In genomic region chr16:11272921-11273720, GRCh38 we compare ENCODE assay signal across 2 cellular contexts.
TF ChIP-seq lines count a peak whose summit lies in the region.

Gene PRM3, minus strand, starts transcription at chr16:11273629. Its CDS starts 34 bp downstream, at chr16:11273595.

TF ChIP-seq in GM23338, 12 proteins besides CTCF, POLR2A, EP300 and RAD21:
- TF ChIP-seq ZNF114 (CRISPR knock-in tag; IDR thresholded peaks at IDR 0.05): no peak
- TF ChIP-seq POLR2AphosphoS5 (IDR thresholded peaks at IDR 0.05; ENCODE audit: low read depth): no peak
- TF ChIP-seq JUNB (IDR thresholded peaks at IDR 0.05; ENCODE audit: unreplicated experiment): no peak
- TF ChIP-seq ETS1 (IDR thresholded peaks at IDR 0.05): no peak
- no peak for TF ChIP-seq NANOG (IDR thresholded peaks at IDR 0.05; ENCODE audit: borderline replicate concordance)
- TF ChIP-seq EZH2 (IDR thresholded peaks at IDR 0.05; ENCODE audit: low read depth, unreplicated experiment): no peak
- TF ChIP-seq ZNF331 (CRISPR knock-in tag; IDR thresholded peaks at IDR 0.05; ENCODE audit: low read depth): no peak
- TF ChIP-seq CREB1 (CRISPR knock-in tag; IDR thresholded peaks at IDR 0.05; ENCODE audit: low read depth): no peak
- TF ChIP-seq ZNF462 (CRISPR knock-in tag; IDR thresholded peaks at IDR 0.05): no peak
- no peak for TF ChIP-seq REST (IDR thresholded peaks at IDR 0.05; ENCODE audit: unreplicated experiment)
- no peak for TF ChIP-seq EZH2phosphoT487 (IDR thresholded peaks at IDR 0.05; ENCODE audit: unreplicated experiment)
- TF ChIP-seq STAT1 (IDR thresholded peaks at IDR 0.05; ENCODE audit: unreplicated experiment): no peak

TF ChIP-seq in IMR-90, 13 proteins besides CTCF, POLR2A, EP300 and RAD21:
- TF ChIP-seq CHD1 (IDR thresholded peaks at IDR 0.05; ENCODE audit: low read depth, low read length): no peak
